In genomic region chr20:37933797-37934633, GRCh38 we compare ENCODE assay signal across 30 cellular contexts. TPM values are rescaled to one million over a fixed set of nuclear protein-coding genes. Genes with fewer than 3 reads are reported as not detected.
"Had no signal": no experiment of that assay in that cellular context is flagged by ENCODE, and none has a peak within 500 bp of the region (broad histone marks: within the 10 kb centered on the region; RNA-seq: fewer than 3 reads in every experiment).

No MANE protein-coding gene starts in this region.

- DNase-seq: activated CD4-positive, alpha-beta T cell treated with anti-CD3 and anti-CD28 coated beads for 48 hours; activated CD4-positive, alpha-beta T cell treated with anti-CD3 and anti-CD28 coated beads, Interleukin-2, amount 50 U/mL, for 4 hours; activated CD8-positive, alpha-beta memory T cell treated with anti-CD3 and anti-CD28 coated beads, Interleukin-2, amount 10 ng/mL, durations not matched to agents 7 days and 5 days; activated effector memory CD4-positive, alpha-beta T cell treated with anti-CD3 and anti-CD28 coated beads, Interleukin-2, amount 50 U/mL, for 16 hours; activated naive CD4-positive, alpha-beta T cell treated with Interleukin-2 at 50 U/mL for 16 hours; activated naive CD8-positive, alpha-beta T cell treated with anti-CD3 and anti-CD28 coated beads, Interleukin-2, amount 50 U/mL, for 24 hours; activated T-cell treated with anti-CD3 and anti-CD28 coated beads, Interleukin-2, amount 50 U/mL, for 4 hours; amniotic stem cell; Kasumi-1; KBM-7; NCI-H1092 treated with DMSO at 0.1 percent for 48 hours; NCI-H1417 treated with DMSO at 0.1 percent for 48 hours; NCI-H1694; NCI-H2029; NCI-H2107; NCI-H2171 treated with DMSO at 0.1 percent for 48 hours; NCI-H226; NCI-H526; NCI-H774; NK-92 treated with Interleukin-12 subunit alpha and Interleukin-12 subunit beta, amount 100 ng/mL, for 24 hours; OCI-M1; Right ventricle myocardium superior; SW 1271 had no signal

- H3K27me3 Mint-ChIP-seq: brain had no signal

- H3K9me3 ChIP-seq: ascending aorta, SJSA1 had no signal

- H3K4me3 ChIP-seq: ascending aorta, SJSA1 had no signal

- H3K4me1 Mint-ChIP-seq: activated CD8-positive, alpha-beta memory T cell treated with anti-CD3 and anti-CD28 coated beads, Interleukin-2, amount 10 ng/mL, durations not matched to agents 7 days and 5 days; activated naive CD8-positive, alpha-beta T cell treated with anti-CD3 and anti-CD28 coated beads, Interleukin-2, amount 50 U/mL, for 24 hours; central memory CD8-positive, alpha-beta T cell had no signal

- H3K27ac Mint-ChIP-seq: activated CD8-positive, alpha-beta memory T cell treated with anti-CD3 and anti-CD28 coated beads, Interleukin-2, amount 10 ng/mL, durations not matched to agents 7 days and 5 days; activated naive CD4-positive, alpha-beta T cell treated with anti-CD3 and anti-CD28 coated beads, Interleukin-2, amount 50 U/mL, for 72 hours; activated naive CD8-positive, alpha-beta T cell treated with anti-CD3 and anti-CD28 coated beads, Interleukin-2, amount 50 U/mL, for 24 hours had no signal

- H3K9me3 Mint-ChIP-seq: activated naive CD4-positive, alpha-beta T cell treated with anti-CD3 and anti-CD28 coated beads, Interleukin-2, amount 50 U/mL, for 72 hours; activated naive CD8-positive, alpha-beta T cell treated with anti-CD3 and anti-CD28 coated beads, Interleukin-2, amount 50 U/mL, for 24 hours; activated T-cell treated with anti-CD3 and anti-CD28 coated beads, Interleukin-2, amount 50 U/mL, for 4 hours; central memory CD8-positive, alpha-beta T cell had no signal

- H3K27ac ChIP-seq: ascending aorta, RWPE1, SJSA1 had no signal

- H3K36me3 Mint-ChIP-seq: activated CD8-positive, alpha-beta memory T cell treated with anti-CD3 and anti-CD28 coated beads, Interleukin-2, amount 10 ng/mL, durations not matched to agents 7 days and 5 days; activated naive CD4-positive, alpha-beta T cell treated with anti-CD3 and anti-CD28 coated beads, Interleukin-2, amount 50 U/mL, for 72 hours had no signal

- H3K27me3 ChIP-seq: ascending aorta, SJSA1 had no signal

- H3K4me3 Mint-ChIP-seq: activated CD8-positive, alpha-beta memory T cell treated with anti-CD3 and anti-CD28 coated beads, Interleukin-2, amount 10 ng/mL, durations not matched to agents 7 days and 5 days; activated naive CD8-positive, alpha-beta T cell treated with anti-CD3 and anti-CD28 coated beads, Interleukin-2, amount 50 U/mL, for 24 hours; activated T-cell treated with anti-CD3 and anti-CD28 coated beads, Interleukin-2, amount 50 U/mL, for 4 hours; brain; central memory CD8-positive, alpha-beta T cell had no signal

- H3K4me1 ChIP-seq: ascending aorta, SJSA1 had no signal

- H3K36me3 ChIP-seq: ascending aorta, SJSA1 had no signal

RNA-seq across cellular contexts. Expression of gene VSTM2L, which starts 31.1 kb away (rescaled TPM):
- total RNA-seq: NCI-H460 had no signal
